Comparison of ENCODE assay signal across 8 cellular contexts in the genomic region with DNA sequence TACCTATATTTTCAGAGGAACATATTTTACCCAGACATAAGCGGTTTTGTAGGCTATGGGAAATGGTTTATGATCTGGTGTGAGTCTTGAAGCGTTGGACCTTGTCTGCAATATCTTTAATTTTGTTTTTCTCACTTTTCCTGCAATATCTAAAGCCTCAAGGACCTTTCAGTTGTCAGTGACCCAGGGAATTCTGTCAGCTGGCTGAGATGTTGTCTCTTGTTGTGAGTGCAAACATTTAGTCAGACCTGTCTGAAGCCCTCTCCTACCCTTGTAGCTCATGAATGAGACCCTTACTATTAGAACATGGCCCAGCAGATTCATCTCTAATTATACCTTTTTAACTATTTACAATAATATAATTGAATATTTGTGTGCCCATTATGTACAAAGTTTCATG.
"Had no signal": no experiment of that assay in that cellular context is flagged by ENCODE, and none has a peak within 500 bp of the region (broad histone marks: within the 10 kb centered on the region; RNA-seq: fewer than 3 reads in every experiment).

No MANE protein-coding gene starts in this region.

- DNase-seq: IMR-90, KBM-7, KG1 had no signal

- FAIRE-seq: HepG2, HTR-8/SVneo, K562 had no signal

- H3K4me3 ChIP-seq: K562 had no signal

- ATAC-seq: HepG2, K562 had no signal

- H3K27ac ChIP-seq: HL-60, KMS-11 had no signal
